8 cellular contexts compared by ENCODE assay signal in genomic region chr6:5143625-5144311, GRCh38. TPM values are rescaled to one million over a fixed set of nuclear protein-coding genes. Genes with fewer than 3 reads are reported as not detected.
DNase-seq lines count a peak whose midpoint lies in the region; ATAC-seq and TF ChIP-seq lines count a peak whose summit lies in the region.

No MANE protein-coding gene starts in this region.

- no peaks in the 10 kb centered on the region for H4K20me1 ChIP-seq in hepatocyte (ENCODE audit: insufficient read depth, poor library complexity, severe bottlenecking)

- peak overlapping the region; percentile 25 to 34 (median 28) for H3K9ac ChIP-seq in skeletal muscle tissue (ENCODE audit: low read depth in 1 of 3, low read length in 3 of 3)

- H3K4me3 ChIP-seq in ascending aorta (no peak overlapping the region), hepatocyte (no peak overlapping the region), skeletal muscle tissue (ENCODE audit: low read length in 3 of 3) (no peak overlapping the region)

- intact Hi-C loops in ascending aorta (cut with DNase I), result loop anchor here (1.0 to 10.0 kb wide), 5 partner anchors 71 to 1404 kb away; no protein-coding TSS in a partner anchor

- H2AFZ ChIP-seq in hepatocyte, result no peak overlapping the region

- H3K36me3 ChIP-seq in ascending aorta (no peaks in the 10 kb centered on the region), hepatocyte (replicated peaks; ENCODE audit: insufficient read depth, low read depth) (no peaks in the 10 kb centered on the region), skeletal muscle tissue (ENCODE audit: control insufficient read depth in 3 of 3, insufficient read depth in 3 of 3, low read length in 3 of 3) (no peaks in the 10 kb centered on the region)

- ATAC-seq in GM21825 (IDR thresholded peaks at IDR 0.05; ENCODE audit: unreplicated experiment) (peak; percentile 59), GM21717 (IDR thresholded peaks at IDR 0.05; ENCODE audit: unreplicated experiment) (no peak)

- WGBS in hepatocyte (ENCODE audit: low lambda C conversion rate, missing lambda C conversion rate), result 43% methylated on average over 9 of the region's 9 CpGs

- H3K27ac ChIP-seq in ascending aorta (no peak overlapping the region), hepatocyte (no peak overlapping the region), skeletal muscle tissue (ENCODE audit: low read depth, low read length) (no peak overlapping the region)

- H3K4me1 ChIP-seq in ascending aorta (no peaks in the 10 kb centered on the region), hepatocyte (ENCODE audit: insufficient read depth) (no peaks in the 10 kb centered on the region), skeletal muscle tissue (ENCODE audit: control insufficient read depth in 3 of 3, insufficient read depth in 3 of 3, low read length in 3 of 3) (peaks cover 11 to 16% (median 16%) of the 10 kb centered on the region in 3 donors)

- H3K79me2 ChIP-seq in hepatocyte, result no peaks in the 10 kb centered on the region

- H3K4me2 ChIP-seq in hepatocyte, result no peak overlapping the region

- H3K27me3 ChIP-seq in ascending aorta (no peaks in the 10 kb centered on the region), hepatocyte (no peaks in the 10 kb centered on the region), skeletal muscle tissue (ENCODE audit: control insufficient read depth in 3 of 3, insufficient read depth in 3 of 3, low read length in 3 of 3) (no peaks in the 10 kb centered on the region)

- no peaks in the 10 kb centered on the region for H3K9me2 ChIP-seq in hepatocyte (replicated peaks; ENCODE audit: insufficient read depth)

- no peaks in the 10 kb centered on the region for H3K9me3 ChIP-seq in ascending aorta
- no peaks in the 10 kb centered on the region for H3K9me3 ChIP-seq in hepatocyte (ENCODE audit: low read depth)
- H3K9me3 ChIP-seq in skeletal muscle tissue (ENCODE audit: control insufficient read depth in 3 of 3, low read length in 3 of 3), result no peaks in the 10 kb centered on the region

- DNase-seq in CD1c-positive myeloid dendritic cell (ENCODE audit: extremely low spot score) (peak; percentile 81), NCI-H2081 (lab: John Stamatoyannopoulos, UW) (peak; percentile 81 to 84), T-helper 9 cell (peak; percentile 84), ascending aorta (ENCODE audit: low spot score in 2 of 2) (peak in 1 of 2 donors; percentile 89), hepatocyte (ENCODE audit: low spot score) (peak; percentile 92)

- TF ChIP-seq CTCF in ascending aorta (IDR thresholded peaks at IDR 0.05) (peak; percentile 77 to 96 (median 83)), hepatocyte (IDR thresholded peaks at IDR 0.05; ENCODE audit: poor library complexity) (peak; percentile 96)

RNA-seq across cellular contexts. Expression of gene PPP1R3G, which starts 58.6 kb away (rescaled TPM):
- total RNA-seq in ascending aorta (1.1 TPM), hepatocyte (0.47 and 0.48 TPM in 2 replicates), skeletal muscle tissue (2.1 TPM)
- polyA plus RNA-seq in hepatocyte, result 0.18 and 0.82 TPM in 2 replicates
